Comparison of ENCODE assay signal across 9 cellular contexts in genomic region chr3:71011565-71012287, GRCh38.
DNase-seq lines count a peak whose midpoint lies in the region; ATAC-seq and TF ChIP-seq lines count a peak whose summit lies in the region.
"Had no signal": no experiment of that assay in that cellular context is flagged by ENCODE, and none has a peak within 500 bp of the region (broad histone marks: within the 10 kb centered on the region; RNA-seq: fewer than 3 reads in every experiment).

No MANE protein-coding gene starts in this region.

- CTCF ChIA-PET in activated CD8-positive, alpha-beta memory T cell treated with anti-CD3 and anti-CD28 coated beads, Interleukin-2, amount 10 ng/mL, durations not matched to agents 7 days and 5 days (lab: Charles Lee): interaction anchor here (1.2 to 1.3 kb wide), 3 partner anchors 8 to 500 kb away, joined by 3 read pairs; no protein-coding TSS in a partner anchor

- peak overlapping the region; percentile 52 for H3K4me3 Mint-ChIP-seq in activated CD8-positive, alpha-beta memory T cell treated with anti-CD3 and anti-CD28 coated beads, Interleukin-2, amount 10 ng/mL, durations not matched to agents 7 days and 5 days
- H3K4me3 Mint-ChIP-seq in stimulated activated effector memory CD8-positive, alpha-beta T cell treated with anti-CD3 and anti-CD28 coated beads, Interleukin-12 subunit alpha, Interleukin-12 subunit beta, amount 100 ng/mL, for 72 hours: peak overlapping the region; percentile 43

- no peak for DNase-seq in activated CD8-positive, alpha-beta memory T cell treated with anti-CD3 and anti-CD28 coated beads, Interleukin-2, amount 10 ng/mL, durations not matched to agents 7 days and 5 days
- DNase-seq in activated CD8-positive, alpha-beta memory T cell treated with anti-CD3 and anti-CD28 coated beads for 24 hours: no peak
- DNase-seq in stimulated activated effector memory CD8-positive, alpha-beta T cell treated with anti-CD3 and anti-CD28 coated beads, Interleukin-12 subunit alpha, Interleukin-12 subunit beta, amount 100 ng/mL, for 72 hours (ENCODE audit: low spot score in 2 of 2): no peak
- DNase-seq in DMS79 treated with DMSO at 0.1 percent for 48 hours (lab: John Stamatoyannopoulos, UW) (no peak), NCI-H1417 treated with DMSO at 0.1 percent for 48 hours (lab: John Stamatoyannopoulos, UW) (no peak), NCI-H69 (lab: John Stamatoyannopoulos, UW) (no peak)
- DNase-seq: NCI-H1105 had no signal

- H3K27me3 Mint-ChIP-seq in activated CD8-positive, alpha-beta memory T cell treated with anti-CD3 and anti-CD28 coated beads, Interleukin-2, amount 10 ng/mL, durations not matched to agents 7 days and 5 days: no peaks in the 10 kb centered on the region

- H3K9me3 Mint-ChIP-seq in activated CD8-positive, alpha-beta memory T cell treated with anti-CD3 and anti-CD28 coated beads, Interleukin-2, amount 10 ng/mL, durations not matched to agents 7 days and 5 days (ENCODE audit: low read depth): no peaks in the 10 kb centered on the region
- no peaks in the 10 kb centered on the region for H3K9me3 Mint-ChIP-seq in stimulated activated effector memory CD8-positive, alpha-beta T cell treated with anti-CD3 and anti-CD28 coated beads, Interleukin-12 subunit alpha, Interleukin-12 subunit beta, amount 100 ng/mL, for 72 hours

- peaks cover 46% of the 10 kb centered on the region for H3K4me1 Mint-ChIP-seq in activated CD8-positive, alpha-beta memory T cell treated with anti-CD3 and anti-CD28 coated beads, Interleukin-2, amount 10 ng/mL, durations not matched to agents 7 days and 5 days
- peaks cover 43% of the 10 kb centered on the region for H3K4me1 Mint-ChIP-seq in stimulated activated effector memory CD8-positive, alpha-beta T cell treated with anti-CD3 and anti-CD28 coated beads, Interleukin-12 subunit alpha, Interleukin-12 subunit beta, amount 100 ng/mL, for 72 hours

- TF ChIP-seq CTCF in VCaP (conservative IDR thresholded peaks at IDR 0.05): no peak

- no peak for ATAC-seq in activated CD8-positive, alpha-beta memory T cell treated with anti-CD3 and anti-CD28 coated beads, Interleukin-2, amount 10 ng/mL, durations not matched to agents 7 days and 5 days
- peak; percentile 68 for ATAC-seq in HG03108 (IDR thresholded peaks at IDR 0.05; ENCODE audit: unreplicated experiment)
- ATAC-seq in stimulated activated effector memory CD8-positive, alpha-beta T cell treated with anti-CD3 and anti-CD28 coated beads, Interleukin-12 subunit alpha, Interleukin-12 subunit beta, amount 100 ng/mL, for 72 hours: no peak

- H3K27ac ChIP-seq in VCaP: peak overlapping the region; percentile 72

- H3K36me3 Mint-ChIP-seq in activated CD8-positive, alpha-beta memory T cell treated with anti-CD3 and anti-CD28 coated beads, Interleukin-2, amount 10 ng/mL, durations not matched to agents 7 days and 5 days: peaks cover 32% of the 10 kb centered on the region
- peaks cover 64% of the 10 kb centered on the region for H3K36me3 Mint-ChIP-seq in stimulated activated effector memory CD8-positive, alpha-beta T cell treated with anti-CD3 and anti-CD28 coated beads, Interleukin-12 subunit alpha, Interleukin-12 subunit beta, amount 100 ng/mL, for 72 hours

- peak overlapping the region; percentile 89 for H3K27ac Mint-ChIP-seq in activated CD8-positive, alpha-beta memory T cell treated with anti-CD3 and anti-CD28 coated beads, Interleukin-2, amount 10 ng/mL, durations not matched to agents 7 days and 5 days
- peak overlapping the region; percentile 91 for H3K27ac Mint-ChIP-seq in stimulated activated effector memory CD8-positive, alpha-beta T cell treated with anti-CD3 and anti-CD28 coated beads, Interleukin-12 subunit alpha, Interleukin-12 subunit beta, amount 100 ng/mL, for 72 hours
